Comparison of ENCODE assay signal across 23 cellular contexts in the genomic region with DNA sequence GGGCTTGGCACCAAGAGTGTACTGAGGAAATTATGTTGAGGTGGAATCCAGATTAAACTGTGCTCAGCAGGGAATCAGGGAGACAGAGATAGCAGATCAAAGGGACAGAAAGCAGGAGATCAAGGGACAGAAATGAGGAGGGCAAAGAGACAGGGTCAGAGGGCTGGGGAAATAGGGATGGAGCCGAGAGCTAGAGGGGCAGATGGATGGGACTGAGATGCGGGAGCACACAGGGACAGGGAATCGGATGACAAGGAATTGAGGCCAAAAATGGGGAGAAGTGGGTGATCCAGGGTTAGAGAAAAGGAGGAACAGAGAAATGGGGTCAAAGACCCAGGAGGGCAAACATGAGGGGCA. TPM values are rescaled to one million over a fixed set of nuclear protein-coding genes. Genes with fewer than 3 reads are reported as not detected.
"Had no signal": no experiment of that assay in that cellular context is flagged by ENCODE, and none has a peak within 500 bp of the region (broad histone marks: within the 10 kb centered on the region; RNA-seq: fewer than 3 reads in every experiment).

No MANE protein-coding gene starts in this region.

- ATAC-seq: left cardiac atrium, upper lobe of right lung had no signal

- H3K27me3 Mint-ChIP-seq: activated naive CD4-positive, alpha-beta T cell treated with anti-CD3 and anti-CD28 coated beads, Interleukin-2, amount 50 U/mL, for 24 hours had no signal

- H3K4me2 ChIP-seq: hepatocyte had no signal

- H3K27ac ChIP-seq: adrenal gland, esophagus muscularis mucosa, hepatocyte, right atrium auricular region, thoracic aorta, upper lobe of right lung had no signal

- H3K9me3 ChIP-seq: adrenal gland, esophagus muscularis mucosa, right atrium auricular region, thoracic aorta, upper lobe of right lung had no signal

- H3K9me3 Mint-ChIP-seq: activated naive CD4-positive, alpha-beta T cell treated with anti-CD3 and anti-CD28 coated beads, Interleukin-2, amount 50 U/mL, for 24 hours; activated T-cell treated with anti-CD3 and anti-CD28 coated beads, Interleukin-2, amount 50 U/mL, for 4 hours; nephron; stimulated activated naive CD8-positive, alpha-beta T cell treated with anti-CD3 and anti-CD28 coated beads, Interleukin-15, Interleukin-2, amounts not matched to agents 100 ng/mL and 50 ng/mL, for 24 hours had no signal

- H3K4me3 ChIP-seq: adrenal gland, esophagus muscularis mucosa, hepatocyte, right atrium auricular region, thoracic aorta, upper lobe of right lung had no signal

- H3K27ac Mint-ChIP-seq: activated naive CD4-positive, alpha-beta T cell treated with anti-CD3 and anti-CD28 coated beads, Interleukin-2, amount 50 U/mL, for 24 hours; nephron; stimulated activated naive CD8-positive, alpha-beta T cell treated with anti-CD3 and anti-CD28 coated beads, Interleukin-15, Interleukin-2, amounts not matched to agents 100 ng/mL and 50 ng/mL, for 24 hours had no signal

- H3K4me3 Mint-ChIP-seq: activated naive CD4-positive, alpha-beta T cell treated with anti-CD3 and anti-CD28 coated beads, Interleukin-2, amount 50 U/mL, for 24 hours; activated T-cell treated with anti-CD3 and anti-CD28 coated beads, Interleukin-2, amount 50 U/mL, for 4 hours; nephron; stimulated activated naive CD8-positive, alpha-beta T cell treated with anti-CD3 and anti-CD28 coated beads, Interleukin-15, Interleukin-2, amounts not matched to agents 100 ng/mL and 50 ng/mL, for 24 hours had no signal

- H3K79me2 ChIP-seq: hepatocyte had no signal

- H2AFZ ChIP-seq: hepatocyte had no signal

- H3K4me1 ChIP-seq: adrenal gland, right atrium auricular region, upper lobe of right lung had no signal

- DNase-seq: activated CD4-positive, alpha-beta T cell treated with anti-CD3 and anti-CD28 coated beads, Interleukin-2, amount 50 U/mL, for 1 hour; activated CD8-positive, alpha-beta memory T cell treated with anti-CD3 and anti-CD28 coated beads, Interleukin-2, amount 50 U/mL, for 4 hours; activated gamma-delta T cell; activated T-cell treated with anti-CD3 and anti-CD28 coated beads, Interleukin-2, amount 50 U/mL, for 4 hours; adrenal gland; cerebellar nuclear complex; effector CD4-positive, alpha-beta T cell; left cardiac atrium; nucleus accumbens; stimulated activated CD4-positive, alpha-beta T cell treated with anti-CD3 and anti-CD28 coated beads, Interleukin-2, amount 100 ng/mL, for 24 hours; upper lobe of right lung had no signal

- H3K36me3 ChIP-seq: adrenal gland, esophagus muscularis mucosa, right atrium auricular region, thoracic aorta, upper lobe of right lung had no signal

- H3K4me1 Mint-ChIP-seq: nephron had no signal

- FAIRE-seq: astrocyte, bronchial epithelial cell, islet of Langerhans had no signal

RNA-seq across cellular contexts. Expression of a gene that starts 6.1 kb away (rescaled TPM):
- total RNA-seq: adrenal gland, glomerular endothelial cell, right atrium auricular region, skeletal muscle tissue had no signal
- polyA plus RNA-seq: hepatocyte had no signal

RNA-seq across cellular contexts. Expression of a gene that starts 45.1 kb away (rescaled TPM):
- total RNA-seq: bronchial epithelial cell, thoracic aorta had no signal
